Comparison of ENCODE assay signal across 2 cellular contexts in the genomic region with DNA sequence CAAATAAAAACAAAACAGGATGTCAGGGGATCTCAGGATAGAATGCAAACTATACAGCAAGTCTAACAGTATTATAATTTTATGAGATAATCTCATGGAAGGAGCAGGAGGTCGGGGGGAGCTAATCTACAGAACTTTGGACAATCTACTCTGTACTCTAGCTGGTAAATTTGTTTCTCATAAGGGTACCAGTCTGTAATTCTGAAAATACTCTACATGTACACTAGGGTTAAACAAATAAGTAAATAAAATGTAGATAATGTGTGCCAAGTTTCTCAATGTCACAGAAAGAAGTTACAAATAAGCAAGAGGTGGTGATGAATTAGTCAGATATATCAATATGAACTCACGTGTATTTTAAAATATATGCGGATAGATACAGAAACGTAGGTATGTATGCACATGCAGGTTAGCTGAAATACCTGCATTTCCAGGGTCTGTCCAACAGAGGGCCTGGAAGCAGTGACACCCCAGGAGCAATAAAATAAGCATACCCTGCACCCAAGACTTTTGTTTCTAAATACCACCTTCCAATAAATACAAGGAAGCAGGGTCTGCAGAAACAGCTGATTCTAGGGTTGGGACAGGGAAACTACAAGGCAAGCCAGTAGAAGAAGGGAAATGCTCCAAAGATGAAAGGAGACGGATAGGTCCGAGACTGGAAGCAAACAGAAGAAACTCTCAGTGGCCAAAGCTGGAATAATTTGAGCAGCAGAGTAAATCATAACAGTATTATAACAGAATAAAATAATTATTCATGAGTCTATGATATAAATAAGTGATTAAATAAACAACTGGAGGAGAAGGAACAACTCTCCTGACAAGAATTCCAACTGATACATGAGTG.
TF ChIP-seq lines count a peak whose summit lies in the region.

No MANE protein-coding gene starts in this region.

TF ChIP-seq in SK-N-SH treated with all-trans-retinoic acid at 6 μM for 48 hours, 23 proteins besides CTCF, POLR2A, EP300 and RAD21 (continued from another document):
- TF ChIP-seq PPARA (CRISPR knock-in tag; IDR thresholded peaks at IDR 0.05; ENCODE audit: borderline replicate concordance), result no peak
- no peak for TF ChIP-seq ZNF565 (CRISPR knock-in tag; conservative IDR thresholded peaks at IDR 0.05; ENCODE audit: low read depth)
TF ChIP-seq in SK-N-SH treated with all-trans-retinoic acid at 6 μM for 48 hours: peak in this region for 0.

TF ChIP-seq in K562, 482 proteins besides CTCF, POLR2A, EP300 and RAD21 (continued from another document and continues in another):
- TF ChIP-seq SP1 (CRISPR knock-in tag; IDR thresholded peaks at IDR 0.05), result peak; percentile 35; the same call in 1 of the 2 replicates
- TF ChIP-seq, protein P1, sequence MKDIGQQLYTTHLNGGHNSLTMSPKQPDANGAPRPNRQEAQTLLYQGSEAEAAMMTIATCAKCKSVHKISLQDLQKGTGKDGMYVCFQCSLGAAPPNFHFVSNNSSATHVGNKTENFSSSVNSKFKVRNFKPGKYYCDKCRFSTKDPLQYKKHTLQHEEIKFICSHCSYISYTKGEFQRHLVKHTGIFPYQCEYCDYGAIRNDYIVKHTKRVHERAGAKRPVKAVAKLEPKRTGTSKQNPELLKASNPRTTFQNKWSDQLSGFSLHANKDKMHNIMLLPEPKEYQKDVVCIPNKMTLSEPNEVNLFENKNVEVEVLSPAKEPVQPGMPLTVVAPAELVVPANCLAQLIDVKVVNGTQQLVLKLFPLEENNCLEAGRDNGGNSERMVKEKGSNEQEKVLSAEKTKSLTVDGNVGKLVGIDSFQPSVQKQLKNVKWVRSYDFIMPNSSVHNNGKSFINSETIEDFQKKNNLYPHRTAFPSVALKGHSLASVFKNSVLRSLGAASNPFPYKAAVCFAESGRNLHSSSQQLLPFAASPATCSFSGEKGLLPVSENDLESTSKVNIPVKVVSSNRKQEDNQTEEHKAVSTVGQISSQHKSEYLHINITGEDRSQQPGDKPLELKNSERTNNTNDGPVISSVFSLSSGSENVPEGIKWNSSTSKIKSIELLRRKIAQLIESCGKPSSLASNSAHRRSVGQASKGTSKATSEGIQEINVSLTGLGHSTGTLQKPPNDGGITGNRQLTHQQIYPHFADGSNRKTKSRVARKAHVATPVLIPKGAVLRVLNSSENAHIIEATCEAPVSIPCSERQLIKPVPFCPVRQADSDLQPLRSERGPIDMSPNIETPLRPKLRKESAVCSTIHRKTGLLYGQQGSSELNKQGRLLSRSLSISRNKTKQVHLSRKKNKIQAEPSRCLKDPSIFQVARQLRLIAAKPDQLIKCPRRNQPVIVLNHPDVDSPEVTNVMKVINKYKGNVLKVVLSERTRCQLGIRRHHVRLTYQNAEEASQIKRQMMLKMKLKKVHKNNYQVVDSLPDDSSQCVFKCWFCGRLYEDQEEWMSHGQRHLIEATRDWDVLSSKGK (CRISPR knock-in tag; IDR thresholded peaks at IDR 0.05), result no peak
- TF ChIP-seq ETV1 (tag; conservative IDR thresholded peaks at IDR 0.05; ENCODE audit: low read depth), result 0 out of 2 replicates have a peak, but pooled peaks have one; percentile 6
- TF ChIP-seq HNRNPL (IDR thresholded peaks at IDR 0.05; ENCODE audit: low read depth, low read length), result no peak
- TF ChIP-seq RBM17 (IDR thresholded peaks at IDR 0.05; ENCODE audit: borderline replicate concordance, low read depth, low read length), result no peak
- peak in 1 of 2 experiments; percentile 20; a peak in 1 of 4 replicates for TF ChIP-seq FOXK2 (conservative IDR thresholded peaks at IDR 0.05 in 1 of 2, IDR thresholded peaks at IDR 0.05 in 1 of 2; ENCODE audit: low read depth in 2 of 2)
- no peak for TF ChIP-seq ZNF408 (CRISPR knock-in tag; IDR thresholded peaks at IDR 0.05; ENCODE audit: low read depth)
- no peak for TF ChIP-seq SNIP1 (IDR thresholded peaks at IDR 0.05; ENCODE audit: low read depth)
- TF ChIP-seq GTF2E2 (tag; IDR thresholded peaks at IDR 0.05), result no peak
- no peak for TF ChIP-seq MCM7 (IDR thresholded peaks at IDR 0.05)
- TF ChIP-seq POLR2AphosphoS5 (IDR thresholded peaks at IDR 0.05; ENCODE audit: control insufficient read depth, insufficient read depth, low read depth, low read length), result no peak
- TF ChIP-seq SMC3 (conservative IDR thresholded peaks at IDR 0.05; ENCODE audit: insufficient read depth, low read depth, low read length), result peak; percentile 64
- TF ChIP-seq SMAD4 (CRISPR knock-in tag; conservative IDR thresholded peaks at IDR 0.05), result no peak
- TF ChIP-seq, protein P2, sequence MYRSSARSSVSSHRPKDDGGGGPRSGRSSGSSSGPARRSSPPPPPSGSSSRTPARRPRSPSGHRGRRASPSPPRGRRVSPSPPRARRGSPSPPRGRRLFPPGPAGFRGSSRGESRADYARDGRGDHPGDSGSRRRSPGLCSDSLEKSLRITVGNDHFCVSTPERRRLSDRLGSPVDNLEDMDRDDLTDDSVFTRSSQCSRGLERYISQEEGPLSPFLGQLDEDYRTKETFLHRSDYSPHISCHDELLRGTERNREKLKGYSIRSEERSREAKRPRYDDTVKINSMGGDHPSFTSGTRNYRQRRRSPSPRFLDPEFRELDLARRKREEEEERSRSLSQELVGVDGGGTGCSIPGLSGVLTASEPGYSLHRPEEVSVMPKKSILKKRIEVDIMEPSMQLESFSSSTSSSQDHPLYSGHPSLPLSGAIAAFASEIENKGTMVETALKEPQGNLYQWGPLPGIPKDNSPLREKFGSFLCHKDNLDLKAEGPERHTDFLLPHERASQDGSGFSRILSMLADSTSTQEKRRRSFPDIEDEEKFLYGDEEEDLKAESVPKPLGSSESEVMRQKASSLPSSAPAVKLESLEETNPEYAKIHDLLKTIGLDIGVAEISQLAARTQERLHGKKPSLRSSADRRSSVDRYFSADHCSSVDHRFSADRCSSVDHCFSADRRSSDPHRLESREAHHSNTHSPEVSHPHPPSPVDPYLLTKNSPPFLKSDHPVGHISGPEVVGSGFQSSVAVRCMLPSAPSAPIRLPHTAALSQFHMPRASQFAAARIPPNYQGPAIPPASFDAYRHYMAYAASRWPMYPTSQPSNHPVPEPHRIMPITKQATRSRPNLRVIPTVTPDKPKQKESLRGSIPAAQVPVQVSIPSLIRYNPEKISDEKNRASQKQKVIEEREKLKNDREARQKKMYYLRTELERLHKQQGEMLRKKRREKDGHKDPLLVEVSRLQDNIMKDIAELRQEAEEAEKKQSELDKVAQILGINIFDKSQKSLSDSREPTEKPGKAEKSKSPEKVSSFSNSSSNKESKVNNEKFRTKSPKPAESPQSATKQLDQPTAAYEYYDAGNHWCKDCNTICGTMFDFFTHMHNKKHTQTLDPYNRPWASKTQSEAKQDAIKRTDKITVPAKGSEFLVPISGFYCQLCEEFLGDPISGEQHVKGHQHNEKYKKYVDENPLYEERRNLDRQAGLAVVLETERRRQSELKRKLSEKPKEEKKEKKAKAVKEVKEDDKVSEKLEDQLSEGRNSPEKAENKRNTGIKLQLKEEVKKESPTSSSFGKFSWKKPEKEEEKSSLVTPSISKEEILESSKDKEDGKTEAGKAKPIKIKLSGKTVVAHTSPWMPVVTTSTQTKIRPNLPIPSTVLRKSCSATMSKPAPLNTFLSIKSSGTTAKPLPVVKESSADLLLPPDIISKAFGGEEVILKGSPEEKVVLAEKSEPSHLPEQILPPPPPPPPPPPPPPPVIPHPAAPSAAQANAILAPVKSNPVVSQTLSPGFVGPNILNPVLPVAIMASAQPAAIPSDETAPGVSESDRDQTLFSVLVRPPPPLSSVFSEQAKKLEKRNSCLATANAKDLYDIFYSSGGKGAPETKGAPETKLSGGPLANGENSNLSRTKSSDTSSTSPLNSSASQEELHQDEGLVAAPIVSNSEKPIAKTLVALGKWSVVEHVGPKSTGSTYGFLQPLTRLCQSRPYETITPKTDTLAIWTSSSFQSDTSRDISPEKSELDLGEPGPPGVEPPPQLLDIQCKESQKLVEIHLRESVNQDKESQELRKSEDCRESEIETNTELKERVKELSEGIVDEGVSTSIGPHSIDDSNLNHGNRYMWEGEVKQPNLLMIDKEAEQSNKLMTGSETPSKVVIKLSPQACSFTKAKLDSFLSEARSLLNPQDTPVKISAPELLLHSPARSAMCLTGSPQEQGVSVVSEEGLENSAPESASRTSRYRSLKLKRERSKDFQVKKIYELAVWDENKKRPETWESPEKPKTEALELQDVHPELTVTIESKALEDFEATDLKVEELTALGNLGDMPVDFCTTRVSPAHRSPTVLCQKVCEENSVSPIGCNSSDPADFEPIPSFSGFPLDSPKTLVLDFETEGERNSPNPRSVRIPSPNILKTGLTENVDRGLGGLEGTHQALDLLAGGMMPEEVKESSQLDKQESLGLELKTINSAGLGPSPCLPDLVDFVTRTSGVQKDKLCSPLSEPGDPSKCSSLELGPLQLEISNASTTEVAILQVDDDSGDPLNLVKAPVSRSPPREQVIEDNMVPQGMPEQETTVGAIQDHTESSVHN (IDR thresholded peaks at IDR 0.05; ENCODE audit: borderline replicate concordance in 1 of 2, low read depth in 1 of 2), result peak in 1 of 2 experiments; percentile 28; a peak in 1 of 4 replicates
- TF ChIP-seq, protein P3, sequence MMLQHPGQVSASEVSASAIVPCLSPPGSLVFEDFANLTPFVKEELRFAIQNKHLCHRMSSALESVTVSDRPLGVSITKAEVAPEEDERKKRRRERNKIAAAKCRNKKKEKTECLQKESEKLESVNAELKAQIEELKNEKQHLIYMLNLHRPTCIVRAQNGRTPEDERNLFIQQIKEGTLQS (IDR thresholded peaks at IDR 0.05), result no peak
- TF ChIP-seq, protein P3 (CRISPR knock-in tag; conservative IDR thresholded peaks at IDR 0.05), result peak; percentile 29; the same call in 1 of the 2 replicates
- no peak for TF ChIP-seq CHD4 (IDR thresholded peaks at IDR 0.05; ENCODE audit: insufficient read depth, insufficient replicate concordance, low read depth, low read length, poor library complexity, severe bottlenecking)
- no peak for TF ChIP-seq CBFA2T3 (IDR thresholded peaks at IDR 0.05)
- no peak for TF ChIP-seq SIN3B (IDR thresholded peaks at IDR 0.05; ENCODE audit: low read depth)
- TF ChIP-seq, protein P4, sequence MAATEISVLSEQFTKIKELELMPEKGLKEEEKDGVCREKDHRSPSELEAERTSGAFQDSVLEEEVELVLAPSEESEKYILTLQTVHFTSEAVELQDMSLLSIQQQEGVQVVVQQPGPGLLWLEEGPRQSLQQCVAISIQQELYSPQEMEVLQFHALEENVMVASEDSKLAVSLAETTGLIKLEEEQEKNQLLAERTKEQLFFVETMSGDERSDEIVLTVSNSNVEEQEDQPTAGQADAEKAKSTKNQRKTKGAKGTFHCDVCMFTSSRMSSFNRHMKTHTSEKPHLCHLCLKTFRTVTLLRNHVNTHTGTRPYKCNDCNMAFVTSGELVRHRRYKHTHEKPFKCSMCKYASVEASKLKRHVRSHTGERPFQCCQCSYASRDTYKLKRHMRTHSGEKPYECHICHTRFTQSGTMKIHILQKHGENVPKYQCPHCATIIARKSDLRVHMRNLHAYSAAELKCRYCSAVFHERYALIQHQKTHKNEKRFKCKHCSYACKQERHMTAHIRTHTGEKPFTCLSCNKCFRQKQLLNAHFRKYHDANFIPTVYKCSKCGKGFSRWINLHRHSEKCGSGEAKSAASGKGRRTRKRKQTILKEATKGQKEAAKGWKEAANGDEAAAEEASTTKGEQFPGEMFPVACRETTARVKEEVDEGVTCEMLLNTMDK (IDR thresholded peaks at IDR 0.05; ENCODE audit: borderline replicate concordance, insufficient read depth, low read depth, low read length, poor library complexity, severe bottlenecking), result peak; percentile 83
- TF ChIP-seq, protein P5, sequence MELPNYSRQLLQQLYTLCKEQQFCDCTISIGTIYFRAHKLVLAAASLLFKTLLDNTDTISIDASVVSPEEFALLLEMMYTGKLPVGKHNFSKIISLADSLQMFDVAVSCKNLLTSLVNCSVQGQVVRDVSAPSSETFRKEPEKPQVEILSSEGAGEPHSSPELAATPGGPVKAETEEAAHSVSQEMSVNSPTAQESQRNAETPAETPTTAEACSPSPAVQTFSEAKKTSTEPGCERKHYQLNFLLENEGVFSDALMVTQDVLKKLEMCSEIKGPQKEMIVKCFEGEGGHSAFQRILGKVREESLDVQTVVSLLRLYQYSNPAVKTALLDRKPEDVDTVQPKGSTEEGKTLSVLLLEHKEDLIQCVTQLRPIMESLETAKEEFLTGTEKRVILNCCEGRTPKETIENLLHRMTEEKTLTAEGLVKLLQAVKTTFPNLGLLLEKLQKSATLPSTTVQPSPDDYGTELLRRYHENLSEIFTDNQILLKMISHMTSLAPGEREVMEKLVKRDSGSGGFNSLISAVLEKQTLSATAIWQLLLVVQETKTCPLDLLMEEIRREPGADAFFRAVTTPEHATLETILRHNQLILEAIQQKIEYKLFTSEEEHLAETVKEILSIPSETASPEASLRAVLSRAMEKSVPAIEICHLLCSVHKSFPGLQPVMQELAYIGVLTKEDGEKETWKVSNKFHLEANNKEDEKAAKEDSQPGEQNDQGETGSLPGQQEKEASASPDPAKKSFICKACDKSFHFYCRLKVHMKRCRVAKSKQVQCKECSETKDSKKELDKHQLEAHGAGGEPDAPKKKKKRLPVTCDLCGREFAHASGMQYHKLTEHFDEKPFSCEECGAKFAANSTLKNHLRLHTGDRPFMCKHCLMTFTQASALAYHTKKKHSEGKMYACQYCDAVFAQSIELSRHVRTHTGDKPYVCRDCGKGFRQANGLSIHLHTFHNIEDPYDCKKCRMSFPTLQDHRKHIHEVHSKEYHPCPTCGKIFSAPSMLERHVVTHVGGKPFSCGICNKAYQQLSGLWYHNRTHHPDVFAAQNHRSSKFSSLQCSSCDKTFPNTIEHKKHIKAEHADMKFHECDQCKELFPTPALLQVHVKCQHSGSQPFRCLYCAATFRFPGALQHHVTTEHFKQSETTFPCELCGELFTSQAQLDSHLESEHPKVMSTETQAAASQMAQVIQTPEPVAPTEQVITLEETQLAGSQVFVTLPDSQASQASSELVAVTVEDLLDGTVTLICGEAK (IDR thresholded peaks at IDR 0.05), result no peak
- TF ChIP-seq, protein P5 (CRISPR knock-in tag; IDR thresholded peaks at IDR 0.05), result no peak
